In genomic region chr10:110221044-110221720, GRCh38 we compare ENCODE assay signal across 8 cellular contexts. TPM values are rescaled to one million over a fixed set of nuclear protein-coding genes. Genes with fewer than 3 reads are reported as not detected.
DNase-seq lines count a peak whose midpoint lies in the region; ATAC-seq and TF ChIP-seq lines count a peak whose summit lies in the region.

No MANE protein-coding gene starts in this region.

- H3K27me3 Mint-ChIP-seq in Caco-2 (ENCODE audit: insufficient read depth, unreplicated experiment) (no peaks in the 10 kb centered on the region), immature natural killer cell (ENCODE audit: low read depth in 3 of 3) (peaks cover 11 to 24% (median 13%) of the 10 kb centered on the region in 3 donors)

- CTCF ChIA-PET in Caco-2 (lab: Charles Lee), result interaction anchor here (0.6 to 1.9 kb wide), 11 partner anchors 10 to 1079 kb away, joined by 3 to 14 read pairs (median 4); no protein-coding TSS in a partner anchor

- DNase-seq in Caco-2 (no peak), fibroblast of lung (ENCODE audit: low read depth in 2 of 2) (no peak), psoas muscle (no peak), NCI-H1694 (lab: John Stamatoyannopoulos, UW) (no peak), NCI-H1417 treated with DMSO at 0.1 percent for 48 hours (lab: John Stamatoyannopoulos, UW) (no peak), immature natural killer cell (no peak)

- no TSS peak for BruUV-seq in Caco-2 (replicated peaks; lab: Mats Ljungman, UMichigan)

- H3K9me3 Mint-ChIP-seq in Caco-2 (ENCODE audit: unreplicated experiment), result no peaks in the 10 kb centered on the region
- H3K9me3 Mint-ChIP-seq in immature natural killer cell, result no peaks in the 10 kb centered on the region

- no peaks in the 10 kb centered on the region for H3F3A ChIP-seq in SU-DHL-6 (ENCODE audit: insufficient read depth)

- intact Hi-C loops in Caco-2 (cut with micrococcal nuclease; ENCODE audit: unreplicated experiment), result loop anchor here (1.0 kb wide), 1 partner anchor 83 kb away; no protein-coding TSS in a partner anchor
- intact Hi-C loops in psoas muscle (cut with DNase I), result no loop called here

- H3K4me3 ChIP-seq in Caco-2 (ENCODE audit: low read depth, low read length) (0 out of 2 replicates have a peak overlapping the region, but pooled peaks have one; percentile 0), SU-DHL-6 (ENCODE audit: insufficient read depth, low read length, poor library complexity, severe bottlenecking) (no peak overlapping the region), fibroblast of lung (replicated peaks in 1 of 4; ENCODE audit: control extremely low read depth in 1 of 4, insufficient read depth in 1 of 4, low read depth in 3 of 4, low read length in 4 of 4) (peak overlapping the region; percentile 40 to 61 (median 48)), psoas muscle (peak overlapping the region; percentile 52)

- ATAC-seq in psoas muscle (no peak), HG02981 (IDR thresholded peaks at IDR 0.05; ENCODE audit: unreplicated experiment) (no peak)

- no peak for TF ChIP-seq CTCF in Caco-2 (IDR thresholded peaks at IDR 0.05; ENCODE audit: insufficient read depth in 1 of 2, low read depth in 1 of 2, low read length in 1 of 2, severe bottlenecking in 1 of 2, unreplicated experiment in 1 of 2)
- no peak for TF ChIP-seq CTCF in SU-DHL-6 (IDR thresholded peaks at IDR 0.05; ENCODE audit: insufficient read depth, low read length, poor library complexity, severe bottlenecking)
- TF ChIP-seq CTCF in fibroblast of lung (conservative IDR thresholded peaks at IDR 0.05 in 1 of 2, IDR thresholded peaks at IDR 0.05 in 1 of 2; ENCODE audit: low read depth in 1 of 2, low read length in 2 of 2), result no peak
- TF ChIP-seq CTCF in psoas muscle (IDR thresholded peaks at IDR 0.05), result no peak

- H3K4me1 ChIP-seq in Caco-2 (peaks cover 9% of the 10 kb centered on the region), fibroblast of lung (ENCODE audit: control insufficient read depth, extremely low read depth, insufficient read depth, low read length) (peaks cover 8% of the 10 kb centered on the region), psoas muscle (peaks cover 29% of the 10 kb centered on the region)

- no peaks in the 10 kb centered on the region for H3K27me3 ChIP-seq in Caco-2 (replicated peaks; ENCODE audit: control insufficient read depth, insufficient read depth, low read length)
- no peaks in the 10 kb centered on the region for H3K27me3 ChIP-seq in SU-DHL-6 (ENCODE audit: low read length)
- H3K27me3 ChIP-seq in fibroblast of lung (ENCODE audit: control insufficient read depth, insufficient read depth, low read length), result no peaks in the 10 kb centered on the region
- H3K27me3 ChIP-seq in psoas muscle (ENCODE audit: insufficient read depth in 3 of 3, low read length in 2 of 3), result no peaks in the 10 kb centered on the region

- H3K27ac Mint-ChIP-seq in Caco-2 (ENCODE audit: unreplicated experiment) (peak overlapping the region; percentile 24), immature natural killer cell (no peak overlapping the region)

- H3K36me3 ChIP-seq in Caco-2 (ENCODE audit: control insufficient read depth, insufficient read depth, low read length) (no peaks in the 10 kb centered on the region), SU-DHL-6 (ENCODE audit: low read length) (no peaks in the 10 kb centered on the region), fibroblast of lung (ENCODE audit: control insufficient read depth, insufficient read depth, low read length) (no peaks in the 10 kb centered on the region), psoas muscle (ENCODE audit: insufficient read depth in 1 of 2, low read depth in 1 of 2) (no peaks in the 10 kb centered on the region)

- H3K9me2 ChIP-seq in SU-DHL-6 (replicated peaks; ENCODE audit: insufficient read depth, low read length), result no peaks in the 10 kb centered on the region

- no peak overlapping the region for H3K9ac ChIP-seq in SU-DHL-6 (ENCODE audit: low read length)
- H3K9ac ChIP-seq in fibroblast of lung (ENCODE audit: insufficient read depth, low read length), result no peak overlapping the region

- peak overlapping the region; percentile 66 for H3K4me3 Mint-ChIP-seq in Caco-2 (ENCODE audit: unreplicated experiment)
- H3K4me3 Mint-ChIP-seq in immature natural killer cell, result no peak overlapping the region

- WGBS in psoas muscle, 3 donors, result 67 to 77% (median 69%) methylated on average over 4 of the region's 4 CpGs

- no peaks in the 10 kb centered on the region for H3K79me2 ChIP-seq in SU-DHL-6 (ENCODE audit: insufficient read depth, low read length)
- no peaks in the 10 kb centered on the region for H3K79me2 ChIP-seq in fibroblast of lung (ENCODE audit: control insufficient read depth, insufficient read depth, low read length)

- H2AFZ ChIP-seq in SU-DHL-6 (ENCODE audit: low read depth, low read length, severe bottlenecking) (no peak overlapping the region), fibroblast of lung (ENCODE audit: low read length) (peak overlapping the region; percentile 61)

- H4K20me1 ChIP-seq in SU-DHL-6 (ENCODE audit: low read depth, low read length), result no peaks in the 10 kb centered on the region
- H4K20me1 ChIP-seq in fibroblast of lung (ENCODE audit: control insufficient read depth, extremely low read depth, insufficient read depth, low read length), result no peaks in the 10 kb centered on the region

- peak overlapping the region; percentile 39 for H3K4me2 ChIP-seq in SU-DHL-6 (ENCODE audit: low read depth, low read length, poor library complexity, severe bottlenecking)
- peak overlapping the region; percentile 63 for H3K4me2 ChIP-seq in fibroblast of lung (ENCODE audit: extremely low read depth, insufficient read depth, low read length)

- H3K4me1 Mint-ChIP-seq in Caco-2 (ENCODE audit: low read depth, unreplicated experiment) (peaks cover 22% of the 10 kb centered on the region), immature natural killer cell (peaks cover 14 to 21% of the 10 kb centered on the region in 2 donors)

- H3K27ac ChIP-seq in SU-DHL-6 (ENCODE audit: low read depth, low read length), result no peak overlapping the region
- H3K27ac ChIP-seq in fibroblast of lung (ENCODE audit: insufficient read depth, low read length), result peak overlapping the region; percentile 58
- H3K27ac ChIP-seq in psoas muscle, result peak overlapping the region; percentile 77

- POLR2A ChIA-PET in Caco-2 (lab: Charles Lee), result interaction anchor here (0.7 kb wide), 1 partner anchor 13 kb away, joined by 3 read pairs; no protein-coding TSS in a partner anchor

- H3K36me3 Mint-ChIP-seq in Caco-2 (ENCODE audit: insufficient read depth, unreplicated experiment) (peaks cover under 1% of the 10 kb centered on the region), immature natural killer cell (no peaks in the 10 kb centered on the region)

- H3K9me3 ChIP-seq in Caco-2, result no peaks in the 10 kb centered on the region
- H3K9me3 ChIP-seq in SU-DHL-6 (ENCODE audit: insufficient read depth, low read length), result no peaks in the 10 kb centered on the region
- no peaks in the 10 kb centered on the region for H3K9me3 ChIP-seq in fibroblast of lung (ENCODE audit: control insufficient read depth, insufficient read depth, low read depth, low read length)
- H3K9me3 ChIP-seq in psoas muscle, result no peaks in the 10 kb centered on the region

RNA-seq across cellular contexts. Expression of gene MXI1, which starts 13.8 kb away (rescaled TPM):
- total RNA-seq in Caco-2 (2022), result 9.1 and 11.0 TPM in 2 replicates
- 40.1 and 52.4 TPM in 2 replicates for total RNA-seq in fibroblast of lung
- polyA plus RNA-seq in fibroblast of lung, result 7.5 and 18.7 TPM in 2 replicates
- 7.5 and 17.4 TPM in 2 replicates for polyA plus RNA-seq in fibroblast of lung (2012)
- polyA minus RNA-seq in fibroblast of lung (ENCODE audit: low replicate concordance), result 2.0 and 7.0 TPM in 2 replicates
- 10 to 100 TPM; 20.5 to 50.3 (median 34.8) TPM for total RNA-seq in psoas muscle
- polyA plus RNA-seq in psoas muscle, result 10 to 100 TPM in 2 of 3 donors, 1 to 10 TPM in 1; 5.5 to 33.3 (median 27.1) TPM
- polyA plus RNA-seq in immature natural killer cell, result 10 to 100 TPM in 1 of 3 donors, 1 to 10 TPM in 2; 7.1 to 11.4 (median 9.7) TPM
